ENCODE assay signal across 33 cellular contexts in the genomic region with DNA sequence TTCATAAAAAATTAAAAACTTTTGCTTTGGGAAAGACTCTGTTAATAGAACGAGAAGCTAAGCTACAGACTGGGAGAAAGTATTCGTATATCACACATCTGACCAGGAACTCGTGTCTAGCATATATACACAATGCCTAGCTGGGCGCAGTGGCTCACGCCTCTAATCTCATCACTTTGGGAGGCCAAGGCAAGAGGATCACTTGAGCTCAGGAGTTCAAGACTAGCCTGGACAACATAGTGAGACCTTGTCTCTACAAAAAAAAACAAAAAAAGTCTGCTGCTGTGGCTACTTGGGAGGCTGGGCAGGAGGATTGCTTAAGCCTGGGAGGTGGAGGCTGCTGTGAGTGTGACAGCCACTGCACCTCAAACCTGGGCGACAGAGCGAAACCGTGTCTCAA.
"Had no signal": no experiment of that assay in that cellular context is flagged by ENCODE, and none has a peak within 500 bp of the region (broad histone marks: within the 10 kb centered on the region; RNA-seq: fewer than 3 reads in every experiment).

No MANE protein-coding gene starts in this region.

- H3K4me1 ChIP-seq: adrenal gland, body of pancreas, esophagus muscularis mucosa, foreskin keratinocyte, heart right ventricle had no signal

- H3K4me1 Mint-ChIP-seq: activated naive CD8-positive, alpha-beta T cell treated with anti-CD3 and anti-CD28 coated beads, Interleukin-2, amount 50 U/mL, for 24 hours had no signal

- H3K27me3 Mint-ChIP-seq: activated B cell treated with CpG ODN at 0.5 μM for 24 hours; activated CD8-positive, alpha-beta T cell treated with anti-CD3 and anti-CD28 coated beads for 36 hours; activated naive CD4-positive, alpha-beta T cell treated with anti-CD3 and anti-CD28 coated beads, Interleukin-2, amount 50 U/mL, for 24 hours; activated naive CD8-positive, alpha-beta T cell treated with anti-CD3 and anti-CD28 coated beads for 36 hours; activated naive CD8-positive, alpha-beta T cell treated with anti-CD3 and anti-CD28 coated beads, Interleukin-2, amount 50 U/mL, for 24 hours; effector memory CD8-positive, alpha-beta T cell; T-helper 17 cell had no signal

- H3K27ac Mint-ChIP-seq: activated B cell treated with CpG ODN at 0.5 μM for 24 hours; activated CD8-positive, alpha-beta T cell treated with anti-CD3 and anti-CD28 coated beads for 36 hours; activated naive CD4-positive, alpha-beta T cell treated with anti-CD3 and anti-CD28 coated beads for 36 hours; activated naive CD4-positive, alpha-beta T cell treated with anti-CD3 and anti-CD28 coated beads, Interleukin-2, amount 50 U/mL, for 24 hours; activated naive CD8-positive, alpha-beta T cell treated with anti-CD3 and anti-CD28 coated beads for 36 hours; activated naive CD8-positive, alpha-beta T cell treated with anti-CD3 and anti-CD28 coated beads, Interleukin-2, amount 50 U/mL, for 24 hours; activated T-helper 1 cell treated with anti-CD3 and anti-CD28 coated beads, Interleukin-12 subunit alpha, Interleukin-12 subunit beta, Interleukin-2, Interleukin-4 antibody, amounts not matched to agents 30 ng/mL and 10 ng/mL and 1 ng/mL, durations not matched to agents 14 hours and 24 hours and 36 hours; activated T-helper 2 cell treated with anti-CD3 and anti-CD28 coated beads, Interferon-gamma antibody, Interleukin-2, Interleukin-4, amounts not matched to agents 10 μg/mL and 5 μg/mL and 100 μg/mL, durations not matched to agents 14 hours and 24 hours and 36 hours; effector memory CD8-positive, alpha-beta T cell; T-helper 17 cell; T-helper 2 cell treated with Interferon-gamma antibody and Interleukin-4, amounts not matched to agents 5 μg/mL and 100 μg/mL, for 36 hours had no signal

- H3K9me3 Mint-ChIP-seq: activated naive CD4-positive, alpha-beta T cell treated with anti-CD3 and anti-CD28 coated beads, Interleukin-2, amount 50 U/mL, for 24 hours; activated T-helper 2 cell treated with anti-CD3 and anti-CD28 coated beads, Interferon-gamma antibody, Interleukin-2, Interleukin-4, amounts not matched to agents 10 μg/mL and 5 μg/mL and 100 μg/mL, durations not matched to agents 14 hours and 24 hours and 36 hours; effector memory CD8-positive, alpha-beta T cell had no signal

- H3K36me3 ChIP-seq: adrenal gland, esophagus muscularis mucosa, gastrocnemius medialis, heart right ventricle, WERI-Rb-1 had no signal

- H3K27me3 ChIP-seq: adrenal gland, body of pancreas, esophagus muscularis mucosa, foreskin keratinocyte, gastrocnemius medialis, heart right ventricle had no signal

- H3K4me3 Mint-ChIP-seq: activated B cell treated with CpG ODN at 0.5 μM for 24 hours; activated CD8-positive, alpha-beta T cell treated with anti-CD3 and anti-CD28 coated beads for 36 hours; activated naive CD4-positive, alpha-beta T cell treated with anti-CD3 and anti-CD28 coated beads for 36 hours; activated naive CD4-positive, alpha-beta T cell treated with anti-CD3 and anti-CD28 coated beads, Interleukin-2, amount 50 U/mL, for 24 hours; activated naive CD8-positive, alpha-beta T cell treated with anti-CD3 and anti-CD28 coated beads for 36 hours; activated naive CD8-positive, alpha-beta T cell treated with anti-CD3 and anti-CD28 coated beads, Interleukin-2, amount 50 U/mL, for 24 hours; activated T-helper 1 cell treated with anti-CD3 and anti-CD28 coated beads, Interleukin-12 subunit alpha, Interleukin-12 subunit beta, Interleukin-2, Interleukin-4 antibody, amounts not matched to agents 30 ng/mL and 10 ng/mL and 1 ng/mL, durations not matched to agents 14 hours and 24 hours and 36 hours; effector memory CD8-positive, alpha-beta T cell; T-helper 17 cell; T-helper 2 cell treated with Interferon-gamma antibody and Interleukin-4, amounts not matched to agents 5 μg/mL and 100 μg/mL, for 36 hours had no signal

- DNase-seq: activated B cell treated with CpG ODN at 0.5 μM for 24 hours; activated CD4-positive, alpha-beta T cell treated with anti-CD3 and anti-CD28 coated beads for 48 hours; activated CD4-positive, alpha-beta T cell treated with anti-CD3 and anti-CD28 coated beads, Interleukin-2, amount 50 U/mL, for 1 hour; activated CD4-positive, alpha-beta T cell treated with anti-CD3 and anti-CD28 coated beads, Interleukin-2, amount 50 U/mL, for 48 hours; activated CD8-positive, alpha-beta memory T cell treated with anti-CD3 and anti-CD28 coated beads for 24 hours; activated CD8-positive, alpha-beta T cell treated with anti-CD3 and anti-CD28 coated beads for 36 hours; activated effector memory CD4-positive, alpha-beta T cell treated with anti-CD3 and anti-CD28 coated beads, Interleukin-2, amount 50 U/mL, for 16 hours; activated naive CD4-positive, alpha-beta T cell treated with anti-CD3 and anti-CD28 coated beads for 36 hours; activated naive CD8-positive, alpha-beta T cell treated with anti-CD3 and anti-CD28 coated beads for 36 hours; activated naive CD8-positive, alpha-beta T cell treated with anti-CD3 and anti-CD28 coated beads, Interleukin-2, amount 50 U/mL, for 24 hours; activated T-cell treated with anti-CD3 and anti-CD28 coated beads, Interleukin-2, amount 50 U/mL, for 1 hour; activated T-cell treated with anti-CD3 and anti-CD28 coated beads, Interleukin-2, amount 50 U/mL, for 48 hours; adrenal gland; amygdala; aorta; body of pancreas; caudate nucleus; cortex of kidney; dermis blood vessel endothelial cell; effector CD4-positive, alpha-beta T cell; effector memory CD8-positive, alpha-beta T cell; erythroblast; foreskin keratinocyte; gastrocnemius medialis; heart right ventricle; T-helper 17 cell; T1000; WERI-Rb-1 had no signal

- H3K27ac ChIP-seq: adrenal gland, body of pancreas, esophagus muscularis mucosa, foreskin keratinocyte, gastrocnemius medialis, heart right ventricle, WERI-Rb-1 had no signal

- H3K9me3 ChIP-seq: adrenal gland, body of pancreas, esophagus muscularis mucosa, gastrocnemius medialis had no signal

- H3K4me3 ChIP-seq: adrenal gland, body of pancreas, esophagus muscularis mucosa, gastrocnemius medialis, heart right ventricle had no signal
